In genomic region chr19:11766597-11767591, GRCh38 we compare ENCODE assay signal across 8 cellular contexts. TPM values are rescaled to one million over a fixed set of nuclear protein-coding genes. Genes with fewer than 3 reads are reported as not detected.
A peak's percentile ranks its signal among the peaks of the same experiment; 100 is the strongest.
DNase-seq lines count a peak whose midpoint lies in the region; ATAC-seq, FAIRE-seq and TF ChIP-seq lines count a peak whose summit lies in the region.

TSS of gene ZNF441 (plus strand) at chr19:11767000. CDS start at chr19:11767194, 194 bp downstream.

- peak within 1 kb of the TSS; percentile 73 for H3K4me2 ChIP-seq in keratinocyte (ENCODE audit: control insufficient read depth, extremely low read depth, insufficient read depth, low read depth, low read length)

- H3K79me2 ChIP-seq in keratinocyte (ENCODE audit: control insufficient read depth, insufficient read depth, low read length): no peaks in the 10 kb centered on the region

- peak within 1 kb of the TSS; percentile 96 for H3K27ac Mint-ChIP-seq in central memory CD8-positive, alpha-beta T cell (ENCODE audit: low read depth)

- no peaks in the 10 kb centered on the region for H3K27me3 Mint-ChIP-seq in central memory CD8-positive, alpha-beta T cell

- no peaks in the 10 kb centered on the region for H4K20me1 ChIP-seq in keratinocyte (ENCODE audit: control insufficient read depth, extremely low read depth, insufficient read depth, low read length)

- H3K36me3 Mint-ChIP-seq in central memory CD8-positive, alpha-beta T cell (ENCODE audit: insufficient read depth): peaks cover 2% of the 10 kb centered on the region

- no peaks in the 10 kb centered on the region for H3K27me3 ChIP-seq in keratinocyte (ENCODE audit: control insufficient read depth, extremely low read depth, insufficient read depth, low read length)

- peak within 1 kb of the TSS; percentile 94 for H3K4me3 Mint-ChIP-seq in central memory CD8-positive, alpha-beta T cell

- TF ChIP-seq CTCF in AG04449 (IDR thresholded peaks at IDR 0.05; ENCODE audit: insufficient read depth, low read length, missing control alignments) (no peak), keratinocyte (optimal IDR thresholded peaks at IDR 0.05 in 1 of 3, IDR thresholded peaks at IDR 0.05 in 1 of 3, conservative IDR thresholded peaks at IDR 0.05 in 1 of 3; ENCODE audit: extremely low read depth in 1 of 3, insufficient read depth in 2 of 3, low read length in 3 of 3) (no peak)

- peaks cover 13% of the 10 kb centered on the region for H3K9me3 Mint-ChIP-seq in central memory CD8-positive, alpha-beta T cell

- peak; percentile 42 for DNase-seq in AG04449 (ENCODE audit: low read depth, low spot score)
- peak; percentile 76 for DNase-seq in NCI-H345 (lab: John Stamatoyannopoulos, UW)
- DNase-seq in central memory CD8-positive, alpha-beta T cell (ENCODE audit: low spot score in 2 of 2): peak; percentile 77 to 84
- DNase-seq in keratinocyte (ENCODE audit: low read depth, low spot score): peak; percentile 64
- DNase-seq in stimulated activated CD4-positive, alpha-beta T cell treated with anti-CD3 and anti-CD28 coated beads, Interleukin-12 subunit alpha, Interleukin-12 subunit beta, amount 100 ng/mL, for 4 hours: peak; percentile 94

- ATAC-seq in GM18907 (IDR thresholded peaks at IDR 0.05; ENCODE audit: unreplicated experiment): peak; percentile 92
- peak; percentile 89 for ATAC-seq in HG03135 (IDR thresholded peaks at IDR 0.05; ENCODE audit: unreplicated experiment)
- peak; percentile 98 for ATAC-seq in activated CD4-positive, CD25-positive, alpha-beta regulatory T cell treated with anti-CD3 and anti-CD28 coated beads, Interleukin-2, amount 50 U/mL, for 24 hours
- ATAC-seq in central memory CD8-positive, alpha-beta T cell (replicated peaks; ENCODE audit: extremely low read depth, poor library complexity, severe bottlenecking): peak; percentile 93

- dilution Hi-C loops in keratinocyte (cut with MboI; ENCODE audit: extremely low pct_ligation_motif_present, low sequenced_read_pairs): no loop called here

- FAIRE-seq in keratinocyte (lab: Jason Lieb, UNC): peak; percentile 13

- peak within 1 kb of the TSS; percentile 82 for H3K9ac ChIP-seq in keratinocyte (ENCODE audit: control insufficient read depth, extremely low read depth, insufficient read depth, low read length)

- H3K9me3 ChIP-seq in keratinocyte (ENCODE audit: control insufficient read depth, low read depth, low read length): no peaks in the 10 kb centered on the region

- peaks cover 31% of the 10 kb centered on the region for H3K4me1 Mint-ChIP-seq in central memory CD8-positive, alpha-beta T cell

- no peaks in the 10 kb centered on the region for H3K9me1 ChIP-seq in keratinocyte (ENCODE audit: control insufficient read depth, extremely low read depth, insufficient read depth, low read length)

- H3K36me3 ChIP-seq in keratinocyte (ENCODE audit: control insufficient read depth in 2 of 2, extremely low read depth in 1 of 2, insufficient read depth in 2 of 2, low read length in 2 of 2): no peaks in the 10 kb centered on the region

- peak within 1 kb of the TSS; percentile 91 for H2AFZ ChIP-seq in keratinocyte (ENCODE audit: control insufficient read depth, low read length)

- CTCF ChIA-PET in AG04449 (lab: Yijun Ruan, JAX): interaction anchor here (1.1 to 2.5 kb wide), 4 partner anchors 31 to 65 kb away, joined by 3 to 10 read pairs (median 4); partner anchors contain the start of genes ZNF440 and ZNF491

- POLR2A ChIA-PET in AG04449 (lab: Yijun Ruan, JAX): no interaction called here

- peaks cover 4% of the 10 kb centered on the region for H3K4me1 ChIP-seq in keratinocyte (ENCODE audit: control insufficient read depth, extremely low read depth, insufficient read depth, low read length)

- H3K4me3 ChIP-seq in AG04449 (ENCODE audit: low read depth, low read length) (peak within 1 kb of the TSS; percentile 95), keratinocyte (ENCODE audit: control insufficient read depth in 2 of 3, extremely low read depth in 1 of 3, insufficient read depth in 2 of 3, low read depth in 1 of 3, low read length in 3 of 3) (peak within 1 kb of the TSS; percentile 61 to 74 (median 64))

- H3K27ac ChIP-seq in keratinocyte (ENCODE audit: control insufficient read depth, insufficient read depth, low read length): peak within 1 kb of the TSS; percentile 71

RNA-seq across cellular contexts. Expression of gene ZNF441, which starts in this region (rescaled TPM):
- polyA plus RNA-seq in keratinocyte: 1.8 to 3.1 TPM (median 3.1 TPM) in 3 replicates
- 2.5 TPM for polyA plus RNA-seq in keratinocyte (2011; ENCODE audit: low read depth)
- polyA plus RNA-seq in keratinocyte (2011; cell fraction: cytosol; rRNA removed): 0.58 and 1.3 TPM in 2 replicates
- polyA plus RNA-seq in keratinocyte (2011; cell fraction: nucleus; rRNA removed): 5.8 and 6.1 TPM in 2 replicates
- polyA plus RNA-seq in keratinocyte (2012; ENCODE audit: low replicate concordance): 1.5 and 1.7 TPM in 2 replicates
- 5.3 to 5.5 TPM in 2 of 3 replicates, not detected in the other for polyA minus RNA-seq in keratinocyte
- polyA minus RNA-seq in keratinocyte (2011; cell fraction: cytosol; rRNA and poly(A)+ RNA removed): 4.0 TPM
- polyA minus RNA-seq in keratinocyte (2011; cell fraction: nucleus; rRNA and poly(A)+ RNA removed): 5.8 and 7.1 TPM in 2 replicates

Comparison
In these comparisons a context has a peak if more than half of its experiments do, and no peak if none do; other contexts are left out.
1. Peak in every context shown above with its lines: DNase-seq, ATAC-seq, H3K4me3 ChIP-seq and H3K27ac ChIP-seq.
2. DNase-seq: peak in every context shown above with its lines; median percentile 94 in stimulated activated CD4-positive, alpha-beta T cell treated with anti-CD3 and anti-CD28 coated beads, Interleukin-12 subunit alpha, Interleukin-12 subunit beta, amount 100 ng/mL, for 4 hours; 80 in central memory CD8-positive, alpha-beta T cell; 76 in NCI-H345; 64 in keratinocyte; 42 in AG04449.